In the genomic region with DNA sequence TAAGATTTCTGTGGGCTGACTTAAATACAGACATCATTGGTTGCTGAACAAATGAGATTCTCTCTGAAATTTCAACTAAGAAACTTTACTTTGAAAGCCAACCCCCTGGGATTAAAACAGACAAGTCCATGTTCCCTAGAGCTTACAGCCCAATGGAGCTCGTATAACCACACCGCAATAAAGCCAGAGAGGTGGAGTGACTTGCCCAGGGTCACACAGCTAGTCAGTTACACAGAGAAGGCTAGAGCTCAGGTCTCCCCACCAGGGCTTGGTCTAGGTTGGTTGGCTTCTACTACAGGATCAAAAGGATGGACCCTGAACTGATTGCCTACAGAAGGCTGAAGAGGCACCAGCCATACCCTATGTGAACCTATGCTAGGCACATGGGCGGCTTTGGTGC, we compare ENCODE assay signal across 1 cellular context.
TF ChIP-seq lines count a peak whose summit lies in the region.

No MANE protein-coding gene starts in this region.

TF ChIP-seq in GM12878, 131 proteins besides CTCF, POLR2A, EP300 and RAD21:
- TF ChIP-seq, protein P1, sequence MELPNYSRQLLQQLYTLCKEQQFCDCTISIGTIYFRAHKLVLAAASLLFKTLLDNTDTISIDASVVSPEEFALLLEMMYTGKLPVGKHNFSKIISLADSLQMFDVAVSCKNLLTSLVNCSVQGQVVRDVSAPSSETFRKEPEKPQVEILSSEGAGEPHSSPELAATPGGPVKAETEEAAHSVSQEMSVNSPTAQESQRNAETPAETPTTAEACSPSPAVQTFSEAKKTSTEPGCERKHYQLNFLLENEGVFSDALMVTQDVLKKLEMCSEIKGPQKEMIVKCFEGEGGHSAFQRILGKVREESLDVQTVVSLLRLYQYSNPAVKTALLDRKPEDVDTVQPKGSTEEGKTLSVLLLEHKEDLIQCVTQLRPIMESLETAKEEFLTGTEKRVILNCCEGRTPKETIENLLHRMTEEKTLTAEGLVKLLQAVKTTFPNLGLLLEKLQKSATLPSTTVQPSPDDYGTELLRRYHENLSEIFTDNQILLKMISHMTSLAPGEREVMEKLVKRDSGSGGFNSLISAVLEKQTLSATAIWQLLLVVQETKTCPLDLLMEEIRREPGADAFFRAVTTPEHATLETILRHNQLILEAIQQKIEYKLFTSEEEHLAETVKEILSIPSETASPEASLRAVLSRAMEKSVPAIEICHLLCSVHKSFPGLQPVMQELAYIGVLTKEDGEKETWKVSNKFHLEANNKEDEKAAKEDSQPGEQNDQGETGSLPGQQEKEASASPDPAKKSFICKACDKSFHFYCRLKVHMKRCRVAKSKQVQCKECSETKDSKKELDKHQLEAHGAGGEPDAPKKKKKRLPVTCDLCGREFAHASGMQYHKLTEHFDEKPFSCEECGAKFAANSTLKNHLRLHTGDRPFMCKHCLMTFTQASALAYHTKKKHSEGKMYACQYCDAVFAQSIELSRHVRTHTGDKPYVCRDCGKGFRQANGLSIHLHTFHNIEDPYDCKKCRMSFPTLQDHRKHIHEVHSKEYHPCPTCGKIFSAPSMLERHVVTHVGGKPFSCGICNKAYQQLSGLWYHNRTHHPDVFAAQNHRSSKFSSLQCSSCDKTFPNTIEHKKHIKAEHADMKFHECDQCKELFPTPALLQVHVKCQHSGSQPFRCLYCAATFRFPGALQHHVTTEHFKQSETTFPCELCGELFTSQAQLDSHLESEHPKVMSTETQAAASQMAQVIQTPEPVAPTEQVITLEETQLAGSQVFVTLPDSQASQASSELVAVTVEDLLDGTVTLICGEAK (IDR thresholded peaks at IDR 0.05; ENCODE audit: borderline replicate concordance), result no peak
- TF ChIP-seq FOXK2 (IDR thresholded peaks at IDR 0.05) (no peak), TARDBP (IDR thresholded peaks at IDR 0.05; ENCODE audit: borderline replicate concordance) (no peak), CHD2 (IDR thresholded peaks at IDR 0.05; ENCODE audit: borderline replicate concordance, low read depth, low read length) (no peak)
